In genomic region chr11:45676522-45677095, GRCh38 we compare ENCODE assay signal across 18 cellular contexts. TPM values are rescaled to one million over a fixed set of nuclear protein-coding genes. Genes with fewer than 3 reads are reported as not detected.
A peak's percentile ranks its signal among the peaks of the same experiment; 100 is the strongest.
DNase-seq lines count a peak whose midpoint lies in the region; ATAC-seq, FAIRE-seq and TF ChIP-seq lines count a peak whose summit lies in the region.
"Had no signal": no experiment of that assay in that cellular context is flagged by ENCODE, and none has a peak within 500 bp of the region (broad histone marks: within the 10 kb centered on the region; RNA-seq: fewer than 3 reads in every experiment).

No MANE protein-coding gene starts in this region.

- ATAC-seq in GM18520 (IDR thresholded peaks at IDR 0.05; ENCODE audit: unreplicated experiment) (peak; percentile 97), GM21390 (IDR thresholded peaks at IDR 0.05; ENCODE audit: unreplicated experiment) (peak; percentile 85), HG02938 (IDR thresholded peaks at IDR 0.05; ENCODE audit: unreplicated experiment) (peak; percentile 90), HG03565 (IDR thresholded peaks at IDR 0.05; ENCODE audit: unreplicated experiment) (peak; percentile 97)
- ATAC-seq: activated T-cell treated with anti-CD3 and anti-CD28 coated beads, Interleukin-2, amount 50 U/mL, for 4 hours; PC-3; right lobe of liver had no signal

- no peak overlapping the region for H3K27ac Mint-ChIP-seq in osteocyte (ENCODE audit: unreplicated experiment)
- H3K27ac Mint-ChIP-seq: B cell had no signal

- H3K4me1 ChIP-seq in left ventricle myocardium inferior: no peaks in the 10 kb centered on the region
- H3K4me1 ChIP-seq: right lobe of liver had no signal

- DNase-seq in osteocyte (ENCODE audit: extremely low spot score, unreplicated experiment) (no peak), D721Med (ENCODE audit: insufficient read length, low spot score) (no peak), NCI-H2171 (lab: John Stamatoyannopoulos, UW) (no peak), left ventricle myocardium inferior (no peak)
- DNase-seq: activated CD4-positive, alpha-beta T cell treated with anti-CD3 and anti-CD28 coated beads for 1 hour; activated T-cell treated with anti-CD3 and anti-CD28 coated beads, Interleukin-2, amount 50 U/mL, for 4 hours; islet precursor cell; NCI-H226; PC-3; right lobe of liver; SW 1271 had no signal

- no peaks in the 10 kb centered on the region for H3K36me3 ChIP-seq in left ventricle myocardium inferior
- H3K36me3 ChIP-seq: right lobe of liver had no signal

- TF ChIP-seq CTCF in osteocyte (IDR thresholded peaks at IDR 0.05) (no peak), D721Med (IDR thresholded peaks at IDR 0.05; ENCODE audit: insufficient read depth, missing control alignments) (no peak), left ventricle myocardium inferior (IDR thresholded peaks at IDR 0.05; ENCODE audit: borderline replicate concordance) (no peak)

- no peaks in the 10 kb centered on the region for H3K9me3 ChIP-seq in left ventricle myocardium inferior (replicated peaks)
- H3K9me3 ChIP-seq: right lobe of liver had no signal

- no peaks in the 10 kb centered on the region for H3K36me3 Mint-ChIP-seq in osteocyte (ENCODE audit: unreplicated experiment)

- H3K9me3 Mint-ChIP-seq in osteocyte (ENCODE audit: unreplicated experiment): no peaks in the 10 kb centered on the region
- H3K9me3 Mint-ChIP-seq: activated T-cell treated with anti-CD3 and anti-CD28 coated beads, Interleukin-2, amount 50 U/mL, for 4 hours had no signal

- H3K27me3 ChIP-seq in left ventricle myocardium inferior (ENCODE audit: low read depth): no peaks in the 10 kb centered on the region
- H3K27me3 ChIP-seq: right lobe of liver had no signal

- H3K27ac ChIP-seq in left ventricle myocardium inferior (replicated peaks): no peak overlapping the region
- H3K27ac ChIP-seq: right lobe of liver had no signal

- peaks cover 20% of the 10 kb centered on the region for H3K27me3 Mint-ChIP-seq in osteocyte (ENCODE audit: unreplicated experiment)

- FAIRE-seq in D721Med (lab: Jason Lieb, UNC): no peak
- FAIRE-seq: astrocyte had no signal

- no peak overlapping the region for H3K4me3 Mint-ChIP-seq in osteocyte (ENCODE audit: unreplicated experiment)
- H3K4me3 Mint-ChIP-seq: activated T-cell treated with anti-CD3 and anti-CD28 coated beads, Interleukin-2, amount 50 U/mL, for 4 hours; B cell had no signal

- no peak overlapping the region for H3K4me3 ChIP-seq in left ventricle myocardium inferior
- H3K4me3 ChIP-seq: right lobe of liver had no signal

- intact Hi-C loops in left ventricle myocardium inferior (cut with micrococcal nuclease): no loop called here

- no peaks in the 10 kb centered on the region for H3K4me1 Mint-ChIP-seq in osteocyte (ENCODE audit: unreplicated experiment)
- H3K4me1 Mint-ChIP-seq: B cell had no signal

RNA-seq across cellular contexts. Expression of gene CHST1, which starts 11.2 kb away (rescaled TPM):
- total RNA-seq in osteocyte (0.16 and 0.67 TPM in 2 replicates), left ventricle myocardium inferior (2.9 TPM)
- total RNA-seq: B cell, MCF 10A, PC-3 had no signal
